In the genomic region with DNA sequence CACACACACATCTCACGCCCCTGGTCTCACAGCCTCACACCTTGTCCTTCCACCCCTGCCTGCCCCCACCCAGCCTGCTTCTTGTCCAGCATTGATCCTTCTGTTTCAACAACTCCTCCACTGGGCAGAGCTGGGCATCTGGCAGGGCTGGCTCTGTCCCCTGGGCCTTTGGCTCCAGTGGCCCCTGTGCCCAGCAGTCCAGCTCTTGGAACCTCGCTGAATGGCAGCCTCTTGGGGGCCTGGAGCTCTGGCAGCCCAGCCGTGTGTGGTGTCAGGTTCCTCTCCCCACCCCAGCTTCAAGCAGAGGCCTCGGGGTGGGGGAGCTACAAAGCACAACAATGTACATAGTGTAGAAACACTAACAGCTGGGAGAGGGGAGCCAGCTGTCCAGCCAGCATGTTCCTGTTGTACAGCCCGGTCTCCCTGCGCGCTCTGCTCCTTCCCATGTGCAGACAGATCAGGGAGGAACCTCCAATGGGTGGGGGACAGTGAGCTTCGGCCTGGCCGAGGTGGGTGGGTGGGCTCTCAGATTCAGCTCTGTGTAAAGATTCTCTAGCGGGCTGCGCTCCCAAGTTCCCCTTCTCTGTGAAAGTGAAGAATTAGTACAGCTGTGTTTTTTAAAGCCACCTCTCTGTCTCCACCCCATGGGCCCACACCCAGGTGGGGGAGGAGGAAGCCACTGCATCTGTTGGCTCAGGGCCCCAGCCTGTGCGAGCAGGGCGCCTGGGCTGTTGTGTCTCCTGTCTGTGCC, we compare ENCODE assay signal across 7 cellular contexts. TPM values are rescaled to one million over a fixed set of nuclear protein-coding genes. Genes with fewer than 3 reads are reported as not detected.
DNase-seq lines count a peak whose midpoint lies in the region; ATAC-seq and TF ChIP-seq lines count a peak whose summit lies in the region.

No MANE protein-coding gene starts in this region.

- H2AFZ ChIP-seq in hepatocyte = no peak overlapping the region

- no peaks in the 10 kb centered on the region for H3K36me3 ChIP-seq in hepatocyte (replicated peaks; ENCODE audit: insufficient read depth, low read depth)

- WGBS in hepatocyte (ENCODE audit: low lambda C conversion rate, missing lambda C conversion rate) = 57% methylated on average over 13 of the region's 13 CpGs

- peak overlapping the region; percentile 13 for H3K4me3 Mint-ChIP-seq in activated naive CD8-positive, alpha-beta T cell treated with anti-CD3 and anti-CD28 coated beads, Interleukin-2, amount 10 ng/mL, durations not matched to agents 7 days and 5 days
- H3K4me3 Mint-ChIP-seq in stimulated activated effector memory CD8-positive, alpha-beta T cell treated with anti-CD3 and anti-CD28 coated beads, Interleukin-12 subunit alpha, Interleukin-12 subunit beta, amount 100 ng/mL, for 72 hours = no peak overlapping the region

- H3K27me3 Mint-ChIP-seq in activated naive CD8-positive, alpha-beta T cell treated with anti-CD3 and anti-CD28 coated beads, Interleukin-2, amount 10 ng/mL, durations not matched to agents 7 days and 5 days = no peaks in the 10 kb centered on the region

- peak overlapping the region; percentile 87 for H3K27ac ChIP-seq in hepatocyte

- H3K27ac Mint-ChIP-seq in activated naive CD8-positive, alpha-beta T cell treated with anti-CD3 and anti-CD28 coated beads, Interleukin-2, amount 10 ng/mL, durations not matched to agents 7 days and 5 days = peak overlapping the region; percentile 71
- H3K27ac Mint-ChIP-seq in stimulated activated effector memory CD8-positive, alpha-beta T cell treated with anti-CD3 and anti-CD28 coated beads, Interleukin-12 subunit alpha, Interleukin-12 subunit beta, amount 100 ng/mL, for 72 hours = peak overlapping the region; percentile 79

- H3K9me3 Mint-ChIP-seq in activated naive CD8-positive, alpha-beta T cell treated with anti-CD3 and anti-CD28 coated beads, Interleukin-2, amount 10 ng/mL, durations not matched to agents 7 days and 5 days = no peaks in the 10 kb centered on the region
- no peaks in the 10 kb centered on the region for H3K9me3 Mint-ChIP-seq in stimulated activated effector memory CD8-positive, alpha-beta T cell treated with anti-CD3 and anti-CD28 coated beads, Interleukin-12 subunit alpha, Interleukin-12 subunit beta, amount 100 ng/mL, for 72 hours

- no peaks in the 10 kb centered on the region for H3K79me2 ChIP-seq in hepatocyte

- H3K27me3 ChIP-seq in hepatocyte = no peaks in the 10 kb centered on the region

- H3K36me3 Mint-ChIP-seq in activated naive CD8-positive, alpha-beta T cell treated with anti-CD3 and anti-CD28 coated beads, Interleukin-2, amount 10 ng/mL, durations not matched to agents 7 days and 5 days = peaks cover 10% of the 10 kb centered on the region
- peaks cover 72% of the 10 kb centered on the region for H3K36me3 Mint-ChIP-seq in stimulated activated effector memory CD8-positive, alpha-beta T cell treated with anti-CD3 and anti-CD28 coated beads, Interleukin-12 subunit alpha, Interleukin-12 subunit beta, amount 100 ng/mL, for 72 hours

- no peaks in the 10 kb centered on the region for H3K9me2 ChIP-seq in hepatocyte (replicated peaks; ENCODE audit: insufficient read depth)

- H3K4me2 ChIP-seq in hepatocyte = peak overlapping the region; percentile 52

- no peaks in the 10 kb centered on the region for H3K9me3 ChIP-seq in hepatocyte (ENCODE audit: low read depth)

- POLR2A ChIA-PET in activated naive CD8-positive, alpha-beta T cell treated with anti-CD3 and anti-CD28 coated beads, Interleukin-2, amount 10 ng/mL, durations not matched to agents 7 days and 5 days (lab: Charles Lee) = interaction anchor here (0.5 to 1.3 kb wide), 7 partner anchors 19 to 211 kb away, joined by 3 to 4 read pairs (median 4); partner anchors contain the start of genes OGDH and TMED4

- peaks cover 29% of the 10 kb centered on the region for H3K4me1 Mint-ChIP-seq in activated naive CD8-positive, alpha-beta T cell treated with anti-CD3 and anti-CD28 coated beads, Interleukin-2, amount 10 ng/mL, durations not matched to agents 7 days and 5 days
- peaks cover 44% of the 10 kb centered on the region for H3K4me1 Mint-ChIP-seq in stimulated activated effector memory CD8-positive, alpha-beta T cell treated with anti-CD3 and anti-CD28 coated beads, Interleukin-12 subunit alpha, Interleukin-12 subunit beta, amount 100 ng/mL, for 72 hours

- DNase-seq in GM19238 (ENCODE audit: insufficient read length, low spot score) (peak; percentile 80), HUDEP-2 (lab: John Stamatoyannopoulos, UW; ENCODE audit: unreplicated experiment in 76 of 76) (peak in 71 of 76 experiments; percentile 8 to 85 (median 69)), hepatocyte (ENCODE audit: low spot score) (peak; percentile 59), NCI-H1436 treated with DMSO at 0.1 percent for 48 hours (lab: John Stamatoyannopoulos, UW) (no peak)
- DNase-seq in activated naive CD8-positive, alpha-beta T cell treated with anti-CD3 and anti-CD28 coated beads, Interleukin-2, amount 10 ng/mL, durations not matched to agents 7 days and 5 days = peak; percentile 42
- no peak for DNase-seq in stimulated activated effector memory CD8-positive, alpha-beta T cell treated with anti-CD3 and anti-CD28 coated beads, Interleukin-12 subunit alpha, Interleukin-12 subunit beta, amount 100 ng/mL, for 72 hours (ENCODE audit: low spot score in 2 of 2)

- TF ChIP-seq CTCF in hepatocyte (IDR thresholded peaks at IDR 0.05; ENCODE audit: poor library complexity) = no peak

- peak; percentile 67 for ATAC-seq in activated naive CD8-positive, alpha-beta T cell treated with anti-CD3 and anti-CD28 coated beads, Interleukin-2, amount 10 ng/mL, durations not matched to agents 7 days and 5 days (ENCODE audit: low read depth)
- ATAC-seq in stimulated activated effector memory CD8-positive, alpha-beta T cell treated with anti-CD3 and anti-CD28 coated beads, Interleukin-12 subunit alpha, Interleukin-12 subunit beta, amount 100 ng/mL, for 72 hours = peak; percentile 60
- no peak for ATAC-seq in GM21360 (IDR thresholded peaks at IDR 0.05; ENCODE audit: unreplicated experiment)

- H4K20me1 ChIP-seq in hepatocyte (ENCODE audit: insufficient read depth, poor library complexity, severe bottlenecking) = no peaks in the 10 kb centered on the region

- H3K4me3 ChIP-seq in hepatocyte = no peak overlapping the region

- H3K4me1 ChIP-seq in hepatocyte (ENCODE audit: insufficient read depth) = peaks cover 29% of the 10 kb centered on the region

RNA-seq across cellular contexts. Expression of gene ZMIZ2, which starts 19.4 kb away (rescaled TPM):
- 100 to 1,000 TPM; 120 to 124 TPM for total RNA-seq in activated naive CD8-positive, alpha-beta T cell treated with anti-CD3 and anti-CD28 coated beads, Interleukin-2, amount 10 ng/mL, durations not matched to agents 7 days and 5 days
- 6.2 and 10.5 TPM in 2 replicates for total RNA-seq in hepatocyte
- polyA plus RNA-seq in hepatocyte = 37.0 and 39.6 TPM in 2 replicates

RNA-seq across cellular contexts. Expression of gene PPIA, which starts 28.4 kb away (rescaled TPM):
- 1,000 to 10,000 TPM; 1,658 to 1,692 TPM for total RNA-seq in activated naive CD8-positive, alpha-beta T cell treated with anti-CD3 and anti-CD28 coated beads, Interleukin-2, amount 10 ng/mL, durations not matched to agents 7 days and 5 days
- 2,189 and 2,465 TPM in 2 replicates for total RNA-seq in hepatocyte
- polyA plus RNA-seq in hepatocyte = 2,123 and 2,231 TPM in 2 replicates

Comparison
In these comparisons a context has a peak if more than half of its experiments do, and no peak if none do; other contexts are left out.
1. DNase-seq: peak in GM19238 (single experiment), HUDEP-2 (71 of 76), activated naive CD8-positive, alpha-beta T cell treated with anti-CD3 and anti-CD28 coated beads, Interleukin-2, amount 10 ng/mL, durations not matched to agents 7 days and 5 days (single experiment) and hepatocyte (single experiment); none in stimulated activated effector memory CD8-positive, alpha-beta T cell treated with anti-CD3 and anti-CD28 coated beads, Interleukin-12 subunit alpha, Interleukin-12 subunit beta, amount 100 ng/mL, for 72 hours (0 of 2) and NCI-H1436 treated with DMSO at 0.1 percent for 48 hours (single experiment).
2. RNA of gene ZMIZ2, which starts 19.4 kb away (total RNA-seq): 120 to 124 TPM in activated naive CD8-positive, alpha-beta T cell treated with anti-CD3 and anti-CD28 coated beads, Interleukin-2, amount 10 ng/mL, durations not matched to agents 7 days and 5 days; 6.2 to 10.5 TPM in hepatocyte; every median in the first group is over 10 times any median in the second.